In the genomic region with DNA sequence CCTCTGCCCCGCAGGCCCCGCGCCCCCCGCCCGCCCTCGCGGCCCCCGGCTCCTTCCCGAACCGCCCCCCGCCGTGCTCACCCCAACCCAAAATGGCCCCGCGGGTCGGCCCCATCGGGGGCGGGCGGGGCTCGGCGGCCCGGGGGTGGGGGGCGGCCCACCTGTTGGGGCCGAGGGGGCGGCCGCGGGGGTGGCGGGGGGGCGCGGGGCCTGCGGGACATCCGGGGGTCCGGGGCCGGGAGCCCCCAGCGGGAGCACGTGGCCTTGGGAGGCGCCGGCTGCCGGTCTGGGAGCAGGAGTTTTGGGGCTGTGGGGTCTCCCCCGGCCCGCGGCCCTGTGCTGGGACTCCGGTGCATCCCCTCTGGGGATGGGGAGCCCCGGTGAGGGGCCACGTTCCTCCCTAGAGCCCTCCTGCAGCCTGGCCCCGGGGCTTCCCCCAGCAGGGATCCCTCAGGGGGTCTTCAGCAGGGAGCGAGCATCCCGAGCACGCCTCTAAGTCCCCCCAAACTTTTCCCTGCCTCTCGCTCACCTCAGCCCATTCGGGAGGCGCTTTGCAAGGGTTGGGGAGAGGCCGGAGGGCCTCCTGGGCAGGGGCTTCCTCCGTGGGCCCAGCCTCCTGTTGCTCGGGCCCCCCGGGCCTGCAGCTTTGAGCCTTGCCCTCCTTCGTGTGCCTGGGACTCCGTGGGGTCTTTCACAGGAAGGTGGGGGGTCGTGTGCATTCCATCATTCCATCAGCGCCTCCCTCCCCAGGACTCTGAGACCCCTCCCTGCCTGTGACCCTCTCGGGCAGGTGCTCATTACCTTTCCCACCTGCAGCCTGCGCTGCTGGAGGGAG, we compare ENCODE assay signal across 8 cellular contexts. TPM values are rescaled to one million over a fixed set of nuclear protein-coding genes. Genes with fewer than 3 reads are reported as not detected.
A peak's percentile ranks its signal among the peaks of the same experiment; 100 is the strongest.
DNase-seq lines count a peak whose midpoint lies in the region; TF ChIP-seq lines count a peak whose summit lies in the region.

No MANE protein-coding gene starts in this region.

- no peaks in the 10 kb centered on the region for H3K36me3 Mint-ChIP-seq in activated naive CD4-positive, alpha-beta T cell treated with anti-CD3 and anti-CD28 coated beads, Interleukin-2, amount 50 U/mL, for 24 hours

- H3K27me3 ChIP-seq in stomach, result no peaks in the 10 kb centered on the region

- peak overlapping the region; percentile 92 for H3K27ac Mint-ChIP-seq in activated naive CD4-positive, alpha-beta T cell treated with anti-CD3 and anti-CD28 coated beads, Interleukin-2, amount 50 U/mL, for 24 hours

- no peak for TF ChIP-seq CTCF in stomach (IDR thresholded peaks at IDR 0.05)

- peaks cover 25% of the 10 kb centered on the region for H3K4me1 Mint-ChIP-seq in activated naive CD4-positive, alpha-beta T cell treated with anti-CD3 and anti-CD28 coated beads, Interleukin-2, amount 50 U/mL, for 24 hours

- peak overlapping the region; percentile 73 to 86 (median 80) for H3K4me3 ChIP-seq in stomach

- H3K9me3 Mint-ChIP-seq in activated naive CD4-positive, alpha-beta T cell treated with anti-CD3 and anti-CD28 coated beads, Interleukin-2, amount 50 U/mL, for 24 hours, result no peaks in the 10 kb centered on the region

- H3K27ac ChIP-seq in stomach, result peak overlapping the region in 4 of 5 donors; percentile 67 to 84 (median 76)

- WGBS in stomach, 5 donors, result 1 to 4% (median 3%) methylated on average over 10 to 60 of the region's 61 CpGs

- no peak for TF ChIP-seq EP300 in stomach (IDR thresholded peaks at IDR 0.05)

- peak; percentile 64 for DNase-seq in activated CD8-positive, alpha-beta memory T cell treated with anti-CD3 and anti-CD28 coated beads for 24 hours
- DNase-seq in activated CD8-positive, alpha-beta memory T cell treated with anti-CD3 and anti-CD28 coated beads, Interleukin-2, amount 50 U/mL, for 4 hours, result no peak
- DNase-seq in iPS-NIHi7 (ENCODE audit: extremely low spot score) (peak; percentile 29), stomach (no peak), COLO829 (ENCODE audit: low spot score) (no peak), HuH-7 (ENCODE audit: low spot score) (no peak), DMS53 (lab: John Stamatoyannopoulos, UW) (no peak)

- no peaks in the 10 kb centered on the region for H3K27me3 Mint-ChIP-seq in activated naive CD4-positive, alpha-beta T cell treated with anti-CD3 and anti-CD28 coated beads, Interleukin-2, amount 50 U/mL, for 24 hours

- peaks cover 31 to 44% (median 39%) of the 10 kb centered on the region in 4 donors for H3K4me1 ChIP-seq in stomach

- peak overlapping the region; percentile 91 for H3K4me3 Mint-ChIP-seq in activated naive CD4-positive, alpha-beta T cell treated with anti-CD3 and anti-CD28 coated beads, Interleukin-2, amount 50 U/mL, for 24 hours

- H3K9me3 ChIP-seq in stomach, result no peaks in the 10 kb centered on the region

- peaks cover 0 to 9% (median 6%) of the 10 kb centered on the region in 4 donors for H3K36me3 ChIP-seq in stomach

- intact Hi-C loops in stomach (cut with DNase I; ENCODE audit: low total_unique reads), result no loop called here

- TF ChIP-seq POLR2A in stomach (IDR thresholded peaks at IDR 0.05), result no peak

RNA-seq across cellular contexts. Expression of gene MTA1, which starts 0.7 kb away (rescaled TPM):
- total RNA-seq in stomach, result 100 to 1,000 TPM in 2 of 5 donors, 10 to 100 TPM in 3; 49.8 to 183 (median 85.5) TPM
- polyA plus RNA-seq in stomach, result 10 to 100 TPM; 24.9 to 57.1 (median 40.3) TPM

RNA-seq across cellular contexts. Expression of gene TEX22, which starts 22.0 kb away (rescaled TPM):
- total RNA-seq in stomach, result under 1 TPM in 1 of 5 donors, not detected in 4; 0.18 TPM
- under 1 TPM in 1 of 3 donors, not detected in 2; 0.35 TPM for polyA plus RNA-seq in stomach

RNA-seq across cellular contexts. Expression of gene CRIP2, which starts 54.3 kb away (rescaled TPM):
- total RNA-seq in stomach, result 100 to 1,000 TPM in 1 of 5 donors, 10 to 100 TPM in 4; 36.0 to 135 (median 72.7) TPM
- 100 to 1,000 TPM in 1 of 3 donors, 10 to 100 TPM in 2; 68.5 to 127 (median 94.7) TPM for polyA plus RNA-seq in stomach

Comparison
In these comparisons a context has a peak if more than half of its experiments do, and no peak if none do; other contexts are left out.
1. DNase-seq: peak in activated CD8-positive, alpha-beta memory T cell treated with anti-CD3 and anti-CD28 coated beads for 24 hours (single experiment) and iPS-NIHi7 (single experiment); none in activated CD8-positive, alpha-beta memory T cell treated with anti-CD3 and anti-CD28 coated beads, Interleukin-2, amount 50 U/mL, for 4 hours (single experiment), stomach (single experiment), COLO829 (single experiment), HuH-7 (single experiment) and DMS53 (single experiment).